ENCODE assay signal across 15 cellular contexts in genomic region chr1:46456411-46456963, GRCh38. TPM values are rescaled to one million over a fixed set of nuclear protein-coding genes. Genes with fewer than 3 reads are reported as not detected.
A peak's percentile ranks its signal among the peaks of the same experiment; 100 is the strongest.
DNase-seq lines count a peak whose midpoint lies in the region; TF ChIP-seq lines count a peak whose summit lies in the region.
"Had no signal": no experiment of that assay in that cellular context is flagged by ENCODE, and none has a peak within 500 bp of the region (broad histone marks: within the 10 kb centered on the region; RNA-seq: fewer than 3 reads in every experiment).

No MANE protein-coding gene starts in this region.

- TF ChIP-seq EP300 in suprapubic skin (IDR thresholded peaks at IDR 0.05): no peak

- no peaks in the 10 kb centered on the region for H3K9me3 ChIP-seq in suprapubic skin
- H3K9me3 ChIP-seq: A549, Caco-2 had no signal

- H3K27ac ChIP-seq in suprapubic skin: no peak overlapping the region
- H3K27ac ChIP-seq: A549 had no signal

- DNase-seq in NCI-H2227 (lab: John Stamatoyannopoulos, UW; ENCODE audit: unreplicated experiment): peak; percentile 39
- no peak for DNase-seq in NCI-H2227 treated with DMSO at 0.1 percent for 48 hours (lab: John Stamatoyannopoulos, UW)
- DNase-seq in HT1080 (ENCODE audit: low read depth): peak; percentile 20
- peak; percentile 26 for DNase-seq in RPMI7951 (ENCODE audit: low read depth)
- peak; percentile 12 for DNase-seq in fibroblast of the aortic adventitia (ENCODE audit: low read depth)
- DNase-seq in suprapubic skin (ENCODE audit: low spot score in 2 of 2): no peak
- DNase-seq in midbrain (lab: John Stamatoyannopoulos, UW): no peak
- no peak for DNase-seq in AML-193 (lab: John Stamatoyannopoulos, UW)
- DNase-seq: Caco-2, DMS79 treated with DMSO at 0.1 percent for 48 hours, NCI-H345, NCI-H526 treated with DMSO at 0.1 percent for 48 hours, SHP77 treated with DMSO at 0.1 percent for 48 hours, T-helper 2 cell had no signal

- 83% methylated on average over 4 of the region's 5 CpGs for WGBS in suprapubic skin

- no peak overlapping the region for H3K4me3 ChIP-seq in fibroblast of the aortic adventitia (ENCODE audit: low read depth, low read length)
- no peak overlapping the region for H3K4me3 ChIP-seq in suprapubic skin
- H3K4me3 ChIP-seq: A549 had no signal

- H3K4me1 ChIP-seq in suprapubic skin: no peaks in the 10 kb centered on the region
- H3K4me1 ChIP-seq: A549, Caco-2 had no signal

- no peak for TF ChIP-seq CTCF in fibroblast of the aortic adventitia (IDR thresholded peaks at IDR 0.05; ENCODE audit: insufficient read depth, low read length)
- TF ChIP-seq CTCF in suprapubic skin (IDR thresholded peaks at IDR 0.05): no peak

- peaks cover 31% of the 10 kb centered on the region for H3K27me3 ChIP-seq in suprapubic skin

- no peaks in the 10 kb centered on the region for H3K36me3 ChIP-seq in suprapubic skin

- no peak for TF ChIP-seq POLR2A in suprapubic skin (IDR thresholded peaks at IDR 0.05)

RNA-seq across cellular contexts. Expression of gene DMBX1, which starts 33.1 kb away (rescaled TPM):
- total RNA-seq in HT1080 (2014; rRNA removed; shearing (Covaris generic)): not detected in 2 replicates
- polyA plus RNA-seq in HT1080 (2015; cell fraction: cytosol; rRNA removed): not detected in 2 replicates
- not detected in 2 replicates for polyA plus RNA-seq in HT1080 (2015; cell fraction: nucleus; rRNA removed)
- not detected in 2 replicates for total RNA-seq in RPMI7951 (2014; rRNA removed; shearing (Covaris generic))
- total RNA-seq in fibroblast of the aortic adventitia (ENCODE audit: low replicate concordance) (not detected in 2 replicates), suprapubic skin (under 1 TPM in 3 of 4 donors, not detected in 1; 0.25 to 0.55 (median 0.30) TPM)

Comparison
In these comparisons a context has a peak if more than half of its experiments do, and no peak if none do; other contexts are left out.
1. DNase-seq: peak in NCI-H2227 (single experiment), HT1080 (single experiment), RPMI7951 (single experiment) and fibroblast of the aortic adventitia (single experiment); none in NCI-H2227 treated with DMSO at 0.1 percent for 48 hours (single experiment), suprapubic skin (0 of 2), midbrain (single experiment) and AML-193 (0 of 2).